1 cellular context compared by ENCODE assay signal in the genomic region with DNA sequence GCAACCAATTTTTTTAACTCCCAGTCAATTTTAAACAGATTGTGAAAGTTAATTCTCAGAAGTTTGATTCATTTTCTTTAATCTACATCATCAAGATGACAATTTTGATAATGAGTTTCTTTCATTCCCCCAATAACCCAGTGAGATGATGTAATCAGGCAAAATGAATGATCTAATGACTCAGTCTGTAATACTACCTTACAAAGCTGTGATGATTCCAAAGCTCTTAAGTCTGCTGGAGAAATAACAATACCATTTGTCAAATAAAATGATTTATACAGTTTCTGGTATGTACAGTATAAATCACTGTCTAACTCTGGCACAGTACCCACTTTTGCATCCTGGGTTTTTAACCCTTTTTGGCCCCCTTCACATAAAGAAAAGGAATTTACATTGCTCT.
TF ChIP-seq lines count a peak whose summit lies in the region.

No MANE protein-coding gene starts in this region.

TF ChIP-seq in A549, 52 proteins besides CTCF, POLR2A, EP300 and RAD21 (continued from another document):
- TF ChIP-seq, protein P1, sequence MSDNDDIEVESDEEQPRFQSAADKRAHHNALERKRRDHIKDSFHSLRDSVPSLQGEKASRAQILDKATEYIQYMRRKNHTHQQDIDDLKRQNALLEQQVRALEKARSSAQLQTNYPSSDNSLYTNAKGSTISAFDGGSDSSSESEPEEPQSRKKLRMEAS (IDR thresholded peaks at IDR 0.05), result 0 out of 2 replicates have a peak, but pooled peaks have one; percentile 33
- TF ChIP-seq KDM5A (IDR thresholded peaks at IDR 0.05), result no peak
- TF ChIP-seq CBX2 (IDR thresholded peaks at IDR 0.05; ENCODE audit: borderline replicate concordance, low read depth), result no peak
- no peak for TF ChIP-seq RCOR1 (IDR thresholded peaks at IDR 0.05; ENCODE audit: low read depth, low read length)
- TF ChIP-seq EHF (CRISPR knock-in tag; IDR thresholded peaks at IDR 0.05), result no peak
- TF ChIP-seq EHMT2 (IDR thresholded peaks at IDR 0.05; ENCODE audit: low read depth), result no peak
- no peak for TF ChIP-seq TFCP2L1 (CRISPR knock-in tag; IDR thresholded peaks at IDR 0.05)
- no peak for TF ChIP-seq SREBF2 (IDR thresholded peaks at IDR 0.05)
- TF ChIP-seq MAZ (IDR thresholded peaks at IDR 0.05; ENCODE audit: borderline replicate concordance, low read depth, low read length), result no peak
- TF ChIP-seq, protein P2, sequence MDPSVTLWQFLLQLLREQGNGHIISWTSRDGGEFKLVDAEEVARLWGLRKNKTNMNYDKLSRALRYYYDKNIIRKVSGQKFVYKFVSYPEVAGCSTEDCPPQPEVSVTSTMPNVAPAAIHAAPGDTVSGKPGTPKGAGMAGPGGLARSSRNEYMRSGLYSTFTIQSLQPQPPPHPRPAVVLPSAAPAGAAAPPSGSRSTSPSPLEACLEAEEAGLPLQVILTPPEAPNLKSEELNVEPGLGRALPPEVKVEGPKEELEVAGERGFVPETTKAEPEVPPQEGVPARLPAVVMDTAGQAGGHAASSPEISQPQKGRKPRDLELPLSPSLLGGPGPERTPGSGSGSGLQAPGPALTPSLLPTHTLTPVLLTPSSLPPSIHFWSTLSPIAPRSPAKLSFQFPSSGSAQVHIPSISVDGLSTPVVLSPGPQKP (IDR thresholded peaks at IDR 0.05; ENCODE audit: low read depth, low read length), result no peak
- TF ChIP-seq NR3C1 (IDR thresholded peaks at IDR 0.05), result no peak
- TF ChIP-seq ZFP36 (IDR thresholded peaks at IDR 0.05; ENCODE audit: borderline replicate concordance, partially characterized antibody), result peak; percentile 69
- peak; percentile 52 to 85; a peak in 2 of 5 replicates for TF ChIP-seq JUN (IDR thresholded peaks at IDR 0.05)
- TF ChIP-seq SMC3 (IDR thresholded peaks at IDR 0.05), result no peak
- no peak for TF ChIP-seq MAFK (IDR thresholded peaks at IDR 0.05; ENCODE audit: partially characterized antibody)
- TF ChIP-seq CHD2 (IDR thresholded peaks at IDR 0.05; ENCODE audit: low read length, partially characterized antibody), result no peak
- no peak for TF ChIP-seq RFX5 (IDR thresholded peaks at IDR 0.05)
- no peak for TF ChIP-seq ZC3H11A (IDR thresholded peaks at IDR 0.05)
- TF ChIP-seq, protein P3, sequence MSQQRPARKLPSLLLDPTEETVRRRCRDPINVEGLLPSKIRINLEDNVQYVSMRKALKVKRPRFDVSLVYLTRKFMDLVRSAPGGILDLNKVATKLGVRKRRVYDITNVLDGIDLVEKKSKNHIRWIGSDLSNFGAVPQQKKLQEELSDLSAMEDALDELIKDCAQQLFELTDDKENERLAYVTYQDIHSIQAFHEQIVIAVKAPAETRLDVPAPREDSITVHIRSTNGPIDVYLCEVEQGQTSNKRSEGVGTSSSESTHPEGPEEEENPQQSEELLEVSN (IDR thresholded peaks at IDR 0.05; ENCODE audit: borderline replicate concordance, low read depth), result no peak
- peak; percentile 97 for TF ChIP-seq JUNB (IDR thresholded peaks at IDR 0.05)
- TF ChIP-seq CBX8 (IDR thresholded peaks at IDR 0.05), result no peak
- no peak for TF ChIP-seq HEYL (CRISPR knock-in tag; IDR thresholded peaks at IDR 0.05)
- no peak for TF ChIP-seq PHF8 (IDR thresholded peaks at IDR 0.05; ENCODE audit: borderline replicate concordance, low read depth)
- no peak for TF ChIP-seq FOXS1 (CRISPR knock-in tag; IDR thresholded peaks at IDR 0.05)
- no peak for TF ChIP-seq HOXA7 (CRISPR knock-in tag; IDR thresholded peaks at IDR 0.05)
- no peak for TF ChIP-seq ZNF302 (CRISPR knock-in tag; IDR thresholded peaks at IDR 0.05)
- TF ChIP-seq POLR2AphosphoS2 (conservative IDR thresholded peaks at IDR 0.05; ENCODE audit: low read length), result no peak
- TF ChIP-seq, protein P4, sequence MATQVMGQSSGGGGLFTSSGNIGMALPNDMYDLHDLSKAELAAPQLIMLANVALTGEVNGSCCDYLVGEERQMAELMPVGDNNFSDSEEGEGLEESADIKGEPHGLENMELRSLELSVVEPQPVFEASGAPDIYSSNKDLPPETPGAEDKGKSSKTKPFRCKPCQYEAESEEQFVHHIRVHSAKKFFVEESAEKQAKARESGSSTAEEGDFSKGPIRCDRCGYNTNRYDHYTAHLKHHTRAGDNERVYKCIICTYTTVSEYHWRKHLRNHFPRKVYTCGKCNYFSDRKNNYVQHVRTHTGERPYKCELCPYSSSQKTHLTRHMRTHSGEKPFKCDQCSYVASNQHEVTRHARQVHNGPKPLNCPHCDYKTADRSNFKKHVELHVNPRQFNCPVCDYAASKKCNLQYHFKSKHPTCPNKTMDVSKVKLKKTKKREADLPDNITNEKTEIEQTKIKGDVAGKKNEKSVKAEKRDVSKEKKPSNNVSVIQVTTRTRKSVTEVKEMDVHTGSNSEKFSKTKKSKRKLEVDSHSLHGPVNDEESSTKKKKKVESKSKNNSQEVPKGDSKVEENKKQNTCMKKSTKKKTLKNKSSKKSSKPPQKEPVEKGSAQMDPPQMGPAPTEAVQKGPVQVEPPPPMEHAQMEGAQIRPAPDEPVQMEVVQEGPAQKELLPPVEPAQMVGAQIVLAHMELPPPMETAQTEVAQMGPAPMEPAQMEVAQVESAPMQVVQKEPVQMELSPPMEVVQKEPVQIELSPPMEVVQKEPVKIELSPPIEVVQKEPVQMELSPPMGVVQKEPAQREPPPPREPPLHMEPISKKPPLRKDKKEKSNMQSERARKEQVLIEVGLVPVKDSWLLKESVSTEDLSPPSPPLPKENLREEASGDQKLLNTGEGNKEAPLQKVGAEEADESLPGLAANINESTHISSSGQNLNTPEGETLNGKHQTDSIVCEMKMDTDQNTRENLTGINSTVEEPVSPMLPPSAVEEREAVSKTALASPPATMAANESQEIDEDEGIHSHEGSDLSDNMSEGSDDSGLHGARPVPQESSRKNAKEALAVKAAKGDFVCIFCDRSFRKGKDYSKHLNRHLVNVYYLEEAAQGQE (IDR thresholded peaks at IDR 0.05), result no peak
- no peak for TF ChIP-seq BHLHE40 (IDR thresholded peaks at IDR 0.05; ENCODE audit: low read depth, low read length)
- no peak for TF ChIP-seq NFE2L2 (conservative IDR thresholded peaks at IDR 0.05; ENCODE audit: low read length)
- TF ChIP-seq CEBPB (IDR thresholded peaks at IDR 0.05), result peak; percentile 72 to 91
- no peak for TF ChIP-seq HDAC2 (IDR thresholded peaks at IDR 0.05)
- TF ChIP-seq CHD4 (IDR thresholded peaks at IDR 0.05; ENCODE audit: borderline replicate concordance), result no peak
- TF ChIP-seq KDM1A (IDR thresholded peaks at IDR 0.05; ENCODE audit: low read depth), result no peak
- no peak for TF ChIP-seq RNF2 (IDR thresholded peaks at IDR 0.05; ENCODE audit: borderline replicate concordance, low read depth)
- TF ChIP-seq HOXB13 (CRISPR knock-in tag; IDR thresholded peaks at IDR 0.05; ENCODE audit: low read depth), result no peak
- TF ChIP-seq, protein P5, sequence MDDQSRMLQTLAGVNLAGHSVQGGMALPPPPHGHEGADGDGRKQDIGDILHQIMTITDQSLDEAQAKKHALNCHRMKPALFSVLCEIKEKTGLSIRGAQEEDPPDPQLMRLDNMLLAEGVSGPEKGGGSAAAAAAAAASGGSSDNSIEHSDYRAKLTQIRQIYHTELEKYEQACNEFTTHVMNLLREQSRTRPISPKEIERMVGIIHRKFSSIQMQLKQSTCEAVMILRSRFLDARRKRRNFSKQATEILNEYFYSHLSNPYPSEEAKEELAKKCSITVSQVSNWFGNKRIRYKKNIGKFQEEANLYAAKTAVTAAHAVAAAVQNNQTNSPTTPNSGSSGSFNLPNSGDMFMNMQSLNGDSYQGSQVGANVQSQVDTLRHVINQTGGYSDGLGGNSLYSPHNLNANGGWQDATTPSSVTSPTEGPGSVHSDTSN (IDR thresholded peaks at IDR 0.05), result peak; percentile 93
